ENCODE assay signal across 8 cellular contexts in genomic region chr1:120142512-120143263, GRCh38. TPM values are rescaled to one million over a fixed set of nuclear protein-coding genes. Genes with fewer than 3 reads are reported as not detected.
DNase-seq lines count a peak whose midpoint lies in the region; ATAC-seq, FAIRE-seq and TF ChIP-seq lines count a peak whose summit lies in the region.
"Not testable (repeated sequence)": the region's sequence is repeated elsewhere in the genome, so short reads cannot be mapped to it uniquely, and the experiment has no call there.

No MANE protein-coding gene starts in this region.

- peak; percentile 37 for DNase-seq in GM06990 (ENCODE audit: extremely low read depth, insufficient read length)
- peak; percentile 34 for DNase-seq in T follicular helper cell (ENCODE audit: low read depth)
- peak; percentile 62 to 69 for DNase-seq in activated T-cell treated with anti-CD3 and anti-CD28 coated beads, Interleukin-2, amount 50 U/mL, for 48 hours
- DNase-seq in fibroblast of peridontal ligament (ENCODE audit: extremely low read depth): peak; percentile 75
- peak in 1 of 6 donors; percentile 19 for DNase-seq in pancreas
- DNase-seq in stimulated activated naive CD4-positive, alpha-beta T cell treated with Interleukin-2 at 50 U/mL for 16 hours (lab: John Stamatoyannopoulos, UW): peak; percentile 57

- H3K36me3 ChIP-seq in GM06990 (ENCODE audit: control insufficient read depth, insufficient read depth, low read length); pancreas: not testable (repeated sequence)

- intact Hi-C loops in pancreas (cut with DNase I): not testable (repeated sequence)

- FAIRE-seq in pancreas (lab: Jason Lieb, UNC): not testable (repeated sequence)

- 64 to 79% methylated on average over 4 to 12 of the region's 14 CpGs for WGBS in pancreas, 2 donors

- not testable (repeated sequence) for H3K4me3 ChIP-seq in GM06990 (replicated peaks; ENCODE audit: low read depth, low read length); pancreas

- not testable (repeated sequence) for TF ChIP-seq CTCF in GM06990 (IDR thresholded peaks at IDR 0.05; ENCODE audit: insufficient read depth, low read length, poor library complexity, severe bottlenecking); pancreas (IDR thresholded peaks at IDR 0.05)

- not testable (repeated sequence) for H3K27ac ChIP-seq in pancreas

- ATAC-seq in GM21717 (IDR thresholded peaks at IDR 0.05; ENCODE audit: unreplicated experiment): peak; percentile 97
- peak; percentile 95 for ATAC-seq in HG03469 (IDR thresholded peaks at IDR 0.05; ENCODE audit: unreplicated experiment)
- peak in 3 of 4 donors; percentile 29 to 75 (median 69) for ATAC-seq in pancreas

- not testable (repeated sequence) for H3K27me3 ChIP-seq in GM06990 (replicated peaks; ENCODE audit: control insufficient read depth, insufficient read depth, low read length); pancreas

- H3K9me3 ChIP-seq in pancreas: not testable (repeated sequence)

- not testable (repeated sequence) for H3K4me1 ChIP-seq in pancreas

RNA-seq across cellular contexts. Expression of gene SEC22B, which starts 33.6 kb away (rescaled TPM):
- 10 to 100 TPM; 12.0 to 18.0 (median 15.2) TPM for total RNA-seq in pancreas
- polyA plus RNA-seq in pancreas: 10 to 100 TPM; 11.6 to 17.8 TPM
